15 cellular contexts compared by ENCODE assay signal in the genomic region with DNA sequence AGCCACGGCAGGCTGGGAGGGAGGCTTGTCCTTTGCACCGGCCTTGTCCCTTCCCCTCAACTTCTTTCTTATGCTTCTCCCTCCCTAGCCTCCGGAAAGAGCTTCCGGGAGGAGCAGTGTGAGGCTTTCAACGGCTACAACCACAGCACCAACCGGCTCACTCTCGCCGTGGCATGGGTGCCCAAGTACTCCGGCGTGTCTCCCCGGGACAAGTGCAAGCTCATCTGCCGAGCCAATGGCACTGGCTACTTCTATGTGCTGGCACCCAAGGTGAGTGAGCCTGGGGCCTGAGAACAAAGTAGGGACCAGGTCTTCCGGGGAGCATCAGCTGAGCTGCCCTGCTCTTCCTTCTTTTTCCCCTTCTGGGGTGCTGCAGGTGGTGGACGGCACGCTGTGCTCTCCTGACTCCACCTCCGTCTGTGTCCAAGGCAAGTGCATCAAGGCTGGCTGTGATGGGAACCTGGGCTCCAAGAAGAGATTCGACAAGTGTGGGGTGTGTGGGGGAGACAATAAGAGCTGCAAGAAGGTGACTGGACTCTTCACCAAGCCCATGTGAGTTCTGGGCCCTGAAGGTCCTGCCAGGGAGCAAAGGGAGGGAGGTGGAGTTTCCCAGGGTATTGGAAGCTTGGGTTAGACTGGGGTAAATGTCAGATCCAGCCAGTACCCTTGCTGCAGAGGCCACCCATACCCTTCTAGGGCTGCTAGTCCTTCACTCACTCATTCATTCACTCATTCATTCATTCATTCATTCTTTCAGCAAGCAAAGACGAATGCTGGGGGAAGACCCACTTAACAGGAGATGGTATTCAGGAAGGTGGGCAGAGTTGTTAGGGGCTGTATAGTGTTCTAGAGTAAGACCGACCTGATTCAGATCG. TPM values are rescaled to one million over a fixed set of nuclear protein-coding genes. Genes with fewer than 3 reads are reported as not detected.
A peak's percentile ranks its signal among the peaks of the same experiment; 100 is the strongest.
DNase-seq lines count a peak whose midpoint lies in the region; ATAC-seq and TF ChIP-seq lines count a peak whose summit lies in the region.
"Had no signal": no experiment of that assay in that cellular context is flagged by ENCODE, and none has a peak within 500 bp of the region (broad histone marks: within the 10 kb centered on the region; RNA-seq: fewer than 3 reads in every experiment).

No MANE protein-coding gene starts in this region.

- no peaks in the 10 kb centered on the region for H3K27me3 ChIP-seq in right atrium auricular region
- no peaks in the 10 kb centered on the region for H3K27me3 ChIP-seq in neuronal stem cell (ENCODE audit: control insufficient read depth in 3 of 3, insufficient read depth in 3 of 3, low read depth in 1 of 3, low read length in 3 of 3)

- H3K79me1 ChIP-seq in neuronal stem cell (ENCODE audit: low read depth, low read length), result no peaks in the 10 kb centered on the region

- H3K27ac ChIP-seq in right atrium auricular region, result no peak overlapping the region
- H3K27ac ChIP-seq in neuronal stem cell (replicated peaks; ENCODE audit: low read length), result no peak overlapping the region
- H3K27ac ChIP-seq: A549, HL-60 had no signal

- peak overlapping the region; percentile 21 for H3K18ac ChIP-seq in neuronal stem cell (ENCODE audit: low read length)

- H2BK12ac ChIP-seq in neuronal stem cell (ENCODE audit: low read length), result no peak overlapping the region

- H3K4me1 Mint-ChIP-seq in WTC11, result no peaks in the 10 kb centered on the region
- H3K4me1 Mint-ChIP-seq: CD14-positive monocyte had no signal

- H3K4me3 Mint-ChIP-seq in WTC11, result no peak overlapping the region
- H3K4me3 Mint-ChIP-seq: CD14-positive monocyte; CD8-positive, alpha-beta T cell had no signal

- ATAC-seq in left cardiac atrium (no peak), WTC11 (no peak)
- ATAC-seq: A549; CD8-positive, alpha-beta T cell; HCT116 had no signal

- H3K36me3 ChIP-seq in right atrium auricular region (peaks cover 70% of the 10 kb centered on the region), neuronal stem cell (replicated peaks in 1 of 2; ENCODE audit: control insufficient read depth in 2 of 2, insufficient read depth in 2 of 2, low read length in 2 of 2) (peaks cover 0 to 5% of the 10 kb centered on the region in 2 donors)

- H3K4me1 ChIP-seq in right atrium auricular region, result peaks cover 0 to under 1% of the 10 kb centered on the region in 2 donors
- H3K4me1 ChIP-seq in neuronal stem cell (ENCODE audit: control insufficient read depth in 2 of 2, insufficient read depth in 1 of 2, low read depth in 1 of 2, low read length in 2 of 2), result no peaks in the 10 kb centered on the region
- H3K4me1 ChIP-seq: A549 had no signal

- H2AFZ ChIP-seq in neuronal stem cell (ENCODE audit: low read length), result no peak overlapping the region

- peak overlapping the region; percentile 10 for H3K23ac ChIP-seq in neuronal stem cell (ENCODE audit: low read depth, low read length, poor library complexity)

- intact Hi-C loops in left cardiac atrium (cut with DNase I), result no loop called here

- POLR2A ChIA-PET in WTC11 (lab: Charles Lee), result no interaction called here

- WGBS in neuronal stem cell (ENCODE audit: extremely low coverage in 2 of 2, insufficient read length in 2 of 2, insufficient replicate concordance in 1 of 2), 2 donors, result no CpG with 5 or more reads among the region's 20 CpGs

- no peaks in the 10 kb centered on the region for H3K36me3 Mint-ChIP-seq in WTC11
- H3K36me3 Mint-ChIP-seq: CD14-positive monocyte; CD8-positive, alpha-beta T cell had no signal

- H3K9ac ChIP-seq in neuronal stem cell (ENCODE audit: low read depth, low read length, poor library complexity), result no peak overlapping the region

- no peak overlapping the region for H2BK120ac ChIP-seq in neuronal stem cell (ENCODE audit: low read depth, low read length)

- DNase-seq in right atrium auricular region (ENCODE audit: low spot score) (peak; percentile 55), left cardiac atrium (no peak), ecto neural progenitor cell (ENCODE audit: low spot score) (peak; percentile 28), neuronal stem cell (ENCODE audit: low spot score) (no peak), WTC11 (ENCODE audit: low spot score) (no peak), DMS153 (lab: John Stamatoyannopoulos, UW) (no peak), DMS79 (lab: John Stamatoyannopoulos, UW) (no peak)
- DNase-seq: COR-L47, DMS53 had no signal

- no peak overlapping the region for H3K4ac ChIP-seq in neuronal stem cell (ENCODE audit: low read length)

- no peaks in the 10 kb centered on the region for H3K27me3 Mint-ChIP-seq in WTC11 (ENCODE audit: low read depth)

- peak overlapping the region; percentile 5 for H2BK15ac ChIP-seq in neuronal stem cell (ENCODE audit: low read length)

- CTCF ChIA-PET in WTC11 (lab: Charles Lee), result no interaction called here

- no peak overlapping the region for H4K91ac ChIP-seq in neuronal stem cell (ENCODE audit: low read depth, low read length, poor library complexity)

- H2AK5ac ChIP-seq in neuronal stem cell (ENCODE audit: low read depth, low read length), result no peak overlapping the region

- H4K8ac ChIP-seq in neuronal stem cell (ENCODE audit: low read depth, low read length), result no peak overlapping the region

- H3K4me3 ChIP-seq in right atrium auricular region (no peak overlapping the region), neuronal stem cell (ENCODE audit: low read length in 2 of 2) (no peak overlapping the region)
- H3K4me3 ChIP-seq: A549 had no signal

- no peak overlapping the region for H3K27ac Mint-ChIP-seq in WTC11
- H3K27ac Mint-ChIP-seq: CD8-positive, alpha-beta T cell had no signal

- no peak overlapping the region for H2BK5ac ChIP-seq in neuronal stem cell (ENCODE audit: low read length)

- no peaks in the 10 kb centered on the region for H3K9me3 ChIP-seq in right atrium auricular region
- no peaks in the 10 kb centered on the region for H3K9me3 ChIP-seq in neuronal stem cell (replicated peaks in 1 of 2; ENCODE audit: control insufficient read depth in 2 of 2, insufficient read depth in 1 of 2, low read depth in 1 of 2, low read length in 2 of 2)
- H3K9me3 ChIP-seq: A549 had no signal

- peak overlapping the region; percentile 47 for H3K14ac ChIP-seq in neuronal stem cell (ENCODE audit: low read length)

- TF ChIP-seq CTCF in right atrium auricular region (IDR thresholded peaks at IDR 0.05), result no peak
- no peak for TF ChIP-seq CTCF in WTC11 (IDR thresholded peaks at IDR 0.05)

- no peak overlapping the region for H3K4me2 ChIP-seq in neuronal stem cell (ENCODE audit: insufficient read depth, low read length, poor library complexity, severe bottlenecking)
- H3K4me2 ChIP-seq: A549 had no signal

- no peaks in the 10 kb centered on the region for H3K9me3 Mint-ChIP-seq in WTC11
- H3K9me3 Mint-ChIP-seq: CD14-positive monocyte; CD8-positive, alpha-beta T cell had no signal

TF ChIP-seq in WTC11, 78 proteins besides CTCF, POLR2A, EP300 and RAD21 (continues in another document):
- TF ChIP-seq, protein P1, sequence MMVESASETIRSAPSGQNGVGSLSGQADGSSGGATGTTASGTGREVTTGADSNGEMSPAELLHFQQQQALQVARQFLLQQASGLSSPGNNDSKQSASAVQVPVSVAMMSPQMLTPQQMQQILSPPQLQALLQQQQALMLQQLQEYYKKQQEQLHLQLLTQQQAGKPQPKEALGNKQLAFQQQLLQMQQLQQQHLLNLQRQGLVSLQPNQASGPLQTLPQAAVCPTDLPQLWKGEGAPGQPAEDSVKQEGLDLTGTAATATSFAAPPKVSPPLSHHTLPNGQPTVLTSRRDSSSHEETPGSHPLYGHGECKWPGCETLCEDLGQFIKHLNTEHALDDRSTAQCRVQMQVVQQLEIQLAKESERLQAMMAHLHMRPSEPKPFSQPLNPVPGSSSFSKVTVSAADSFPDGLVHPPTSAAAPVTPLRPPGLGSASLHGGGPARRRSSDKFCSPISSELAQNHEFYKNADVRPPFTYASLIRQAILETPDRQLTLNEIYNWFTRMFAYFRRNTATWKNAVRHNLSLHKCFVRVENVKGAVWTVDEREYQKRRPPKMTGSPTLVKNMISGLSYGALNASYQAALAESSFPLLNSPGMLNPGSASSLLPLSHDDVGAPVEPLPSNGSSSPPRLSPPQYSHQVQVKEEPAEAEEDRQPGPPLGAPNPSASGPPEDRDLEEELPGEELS (CRISPR knock-in tag; IDR thresholded peaks at IDR 0.05), result no peak
- TF ChIP-seq, protein P2, sequence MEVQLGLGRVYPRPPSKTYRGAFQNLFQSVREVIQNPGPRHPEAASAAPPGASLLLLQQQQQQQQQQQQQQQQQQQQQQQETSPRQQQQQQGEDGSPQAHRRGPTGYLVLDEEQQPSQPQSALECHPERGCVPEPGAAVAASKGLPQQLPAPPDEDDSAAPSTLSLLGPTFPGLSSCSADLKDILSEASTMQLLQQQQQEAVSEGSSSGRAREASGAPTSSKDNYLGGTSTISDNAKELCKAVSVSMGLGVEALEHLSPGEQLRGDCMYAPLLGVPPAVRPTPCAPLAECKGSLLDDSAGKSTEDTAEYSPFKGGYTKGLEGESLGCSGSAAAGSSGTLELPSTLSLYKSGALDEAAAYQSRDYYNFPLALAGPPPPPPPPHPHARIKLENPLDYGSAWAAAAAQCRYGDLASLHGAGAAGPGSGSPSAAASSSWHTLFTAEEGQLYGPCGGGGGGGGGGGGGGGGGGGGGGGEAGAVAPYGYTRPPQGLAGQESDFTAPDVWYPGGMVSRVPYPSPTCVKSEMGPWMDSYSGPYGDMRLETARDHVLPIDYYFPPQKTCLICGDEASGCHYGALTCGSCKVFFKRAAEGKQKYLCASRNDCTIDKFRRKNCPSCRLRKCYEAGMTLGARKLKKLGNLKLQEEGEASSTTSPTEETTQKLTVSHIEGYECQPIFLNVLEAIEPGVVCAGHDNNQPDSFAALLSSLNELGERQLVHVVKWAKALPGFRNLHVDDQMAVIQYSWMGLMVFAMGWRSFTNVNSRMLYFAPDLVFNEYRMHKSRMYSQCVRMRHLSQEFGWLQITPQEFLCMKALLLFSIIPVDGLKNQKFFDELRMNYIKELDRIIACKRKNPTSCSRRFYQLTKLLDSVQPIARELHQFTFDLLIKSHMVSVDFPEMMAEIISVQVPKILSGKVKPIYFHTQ (CRISPR knock-in tag; IDR thresholded peaks at IDR 0.05), result no peak
- no peak for TF ChIP-seq ZNF423 (CRISPR knock-in tag; IDR thresholded peaks at IDR 0.05)
- TF ChIP-seq NFATC4 (CRISPR knock-in tag; IDR thresholded peaks at IDR 0.05), result no peak
- TF ChIP-seq KAT7 (CRISPR knock-in tag; IDR thresholded peaks at IDR 0.05; ENCODE audit: borderline replicate concordance), result no peak
- TF ChIP-seq, protein P3, sequence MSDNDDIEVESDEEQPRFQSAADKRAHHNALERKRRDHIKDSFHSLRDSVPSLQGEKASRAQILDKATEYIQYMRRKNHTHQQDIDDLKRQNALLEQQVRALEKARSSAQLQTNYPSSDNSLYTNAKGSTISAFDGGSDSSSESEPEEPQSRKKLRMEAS (CRISPR knock-in tag; IDR thresholded peaks at IDR 0.05), result no peak

RNA-seq across cellular contexts. Expression of a gene that starts 22.6 kb away (rescaled TPM):
- total RNA-seq in right atrium auricular region (10 to 100 TPM; 17.5 to 21.2 TPM), left cardiac atrium (10 to 100 TPM; 29.8 to 32.0 TPM), WTC11 (2021) (3.1 to 3.7 TPM (median 3.2 TPM) in 3 replicates)
- polyA plus RNA-seq in neuronal stem cell (2013, experiment 1 of 2), result 0.61 TPM
- polyA plus RNA-seq in neuronal stem cell (2013, experiment 2 of 2), result 0.65 TPM
- total RNA-seq: CD8-positive, alpha-beta T cell had no signal
- polyA plus RNA-seq: CD14-positive monocyte had no signal

RNA-seq across cellular contexts. Expression of a gene that starts 42.7 kb away (rescaled TPM):
- total RNA-seq in right atrium auricular region, result 1 to 10 TPM; 2.5 to 7.8 TPM
- total RNA-seq in left cardiac atrium, result 10 to 100 TPM in 1 of 2 donors, 1 to 10 TPM in 1; 3.3 to 53.0 TPM
- polyA plus RNA-seq in neuronal stem cell (2013, experiment 1 of 2), result 0.13 TPM
- polyA plus RNA-seq in neuronal stem cell (2013, experiment 2 of 2), result 0.10 TPM
- 9.9 to 10.4 TPM (median 10.2 TPM) in 3 replicates for total RNA-seq in WTC11 (2021)
- total RNA-seq: CD8-positive, alpha-beta T cell; Daoy had no signal
- polyA plus RNA-seq: CD14-positive monocyte had no signal

Comparison
In these comparisons a context has a peak if more than half of its experiments do, and no peak if none do; other contexts are left out.
1. DNase-seq: peak in right atrium auricular region (single experiment) and ecto neural progenitor cell (single experiment); none in left cardiac atrium (single experiment), neuronal stem cell (single experiment), WTC11 (single experiment), DMS153 (single experiment) and DMS79 (single experiment).